Comparison of ENCODE assay signal across 16 cellular contexts in the genomic region with DNA sequence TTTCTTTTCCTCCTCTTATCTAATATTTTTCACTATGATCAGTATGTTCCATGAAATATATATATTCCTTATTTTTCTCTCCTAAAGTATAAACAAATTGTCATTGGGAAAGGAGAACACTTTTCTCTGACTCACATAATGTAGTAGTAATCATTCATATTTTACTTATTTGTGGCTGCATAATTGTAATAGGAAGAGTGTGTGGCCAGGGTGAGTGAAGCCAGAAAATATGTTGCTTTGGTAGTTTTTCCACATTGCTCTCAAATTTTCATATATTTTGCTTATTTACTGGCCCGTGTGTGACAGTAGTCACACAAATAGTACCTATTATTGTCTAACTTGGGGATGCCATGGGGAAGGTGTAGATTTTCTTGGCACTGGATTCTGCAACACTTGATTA.
"Had no signal": no experiment of that assay in that cellular context is flagged by ENCODE, and none has a peak within 500 bp of the region (broad histone marks: within the 10 kb centered on the region; RNA-seq: fewer than 3 reads in every experiment).

No MANE protein-coding gene starts in this region.

- H3K27me3 ChIP-seq: esophagus muscularis mucosa, heart right ventricle, pancreas, sigmoid colon, stomach, testis had no signal

- H3K4me3 Mint-ChIP-seq: activated naive CD4-positive, alpha-beta T cell treated with anti-CD3 and anti-CD28 coated beads for 36 hours; naive thymus-derived CD4-positive, alpha-beta T cell; T-helper 17 cell had no signal

- H3K4me1 ChIP-seq: esophagus muscularis mucosa, heart right ventricle, pancreas, sigmoid colon, stomach, testis had no signal

- H3K36me3 ChIP-seq: pancreas, WERI-Rb-1 had no signal

- H3K4me1 Mint-ChIP-seq: naive thymus-derived CD4-positive, alpha-beta T cell; T-helper 17 cell had no signal

- H3K27ac Mint-ChIP-seq: activated naive CD4-positive, alpha-beta T cell treated with anti-CD3 and anti-CD28 coated beads for 36 hours; activated T-helper 2 cell treated with anti-CD3 and anti-CD28 coated beads, Interferon-gamma antibody, Interleukin-2, Interleukin-4, amounts not matched to agents 10 μg/mL and 5 μg/mL and 100 μg/mL, durations not matched to agents 14 hours and 24 hours and 36 hours; naive thymus-derived CD4-positive, alpha-beta T cell; T-helper 17 cell had no signal

- DNase-seq: activated CD4-positive, alpha-beta T cell treated with anti-CD3 and anti-CD28 coated beads, Interleukin-2, amount 50 U/mL, for 48 hours; activated naive CD4-positive, alpha-beta T cell treated with anti-CD3 and anti-CD28 coated beads for 36 hours; activated T-cell treated with anti-CD3 and anti-CD28 coated beads, Interleukin-2, amount 50 U/mL, for 1 hour; caudate nucleus; heart right ventricle; naive thymus-derived CD4-positive, alpha-beta T cell; pancreas; sigmoid colon; stimulated activated CD4-positive, alpha-beta T cell treated with anti-CD3 and anti-CD28 coated beads, Interleukin-12 subunit alpha, Interleukin-12 subunit beta, amount 100 ng/mL, for 4 hours; stimulated activated CD4-positive, alpha-beta T cell treated with anti-CD3 and anti-CD28 coated beads, Interleukin-2, amount 100 ng/mL, for 24 hours; stomach; T-helper 17 cell; testis; WERI-Rb-1 had no signal

- H3K27ac ChIP-seq: esophagus muscularis mucosa, heart right ventricle, pancreas, sigmoid colon, stomach, testis, WERI-Rb-1 had no signal

- H3K9me3 Mint-ChIP-seq: activated naive CD4-positive, alpha-beta T cell treated with anti-CD3 and anti-CD28 coated beads for 36 hours; activated T-helper 2 cell treated with anti-CD3 and anti-CD28 coated beads, Interferon-gamma antibody, Interleukin-2, Interleukin-4, amounts not matched to agents 10 μg/mL and 5 μg/mL and 100 μg/mL, durations not matched to agents 14 hours and 24 hours and 36 hours; naive thymus-derived CD4-positive, alpha-beta T cell had no signal

- H3K36me3 Mint-ChIP-seq: naive thymus-derived CD4-positive, alpha-beta T cell had no signal

- ATAC-seq: heart right ventricle; naive thymus-derived CD4-positive, alpha-beta T cell; pancreas; T-helper 17 cell had no signal

- H3K9me3 ChIP-seq: esophagus muscularis mucosa, heart right ventricle, pancreas, sigmoid colon, stomach, testis had no signal

- H3K27me3 Mint-ChIP-seq: naive thymus-derived CD4-positive, alpha-beta T cell; T-helper 17 cell had no signal

- H3K4me3 ChIP-seq: esophagus muscularis mucosa, heart right ventricle, pancreas, sigmoid colon, stomach, testis had no signal
